Comparison of ENCODE assay signal across 4 cellular contexts in the genomic region with DNA sequence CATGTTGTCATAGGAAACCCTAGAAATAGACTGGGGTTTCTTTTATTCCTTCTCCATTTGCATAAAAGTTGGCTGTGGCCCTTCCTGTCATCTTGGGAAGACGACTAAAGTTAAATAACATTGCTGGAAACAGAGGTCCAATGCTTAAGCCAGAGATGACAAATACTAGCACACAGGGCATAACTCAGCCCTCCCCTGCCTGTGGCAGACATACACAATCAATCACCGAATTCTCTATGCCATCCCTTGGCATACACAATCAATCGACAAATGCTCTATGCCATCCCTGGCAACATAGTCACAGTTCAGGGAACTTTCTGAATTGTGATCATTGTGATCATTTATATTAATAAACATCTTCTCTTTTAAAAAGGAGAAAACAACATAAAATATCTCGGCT.
TF ChIP-seq lines count a peak whose summit lies in the region.

No MANE protein-coding gene starts in this region.

TF ChIP-seq in HCT116, 20 proteins besides CTCF, POLR2A, EP300 and RAD21:
- 0 out of 2 replicates have a peak, but pooled peaks have one; percentile 24 for TF ChIP-seq SRF (IDR thresholded peaks at IDR 0.05; ENCODE audit: low read depth)
- TF ChIP-seq SP1 (IDR thresholded peaks at IDR 0.05; ENCODE audit: low read depth) = no peak
TF ChIP-seq in HCT116: peak in this region for 1.

TF ChIP-seq in IMR-90, 13 proteins besides CTCF, POLR2A, EP300 and RAD21:
- TF ChIP-seq RCOR1 (IDR thresholded peaks at IDR 0.05; ENCODE audit: insufficient replicate concordance, low read length) (no peak), ELK1 (IDR thresholded peaks at IDR 0.05; ENCODE audit: borderline replicate concordance, low read depth, low read length) (no peak), MAZ (IDR thresholded peaks at IDR 0.05; ENCODE audit: borderline replicate concordance, low read depth, low read length) (no peak), SMC3 (IDR thresholded peaks at IDR 0.05; ENCODE audit: low read depth, low read length) (no peak), RFX5 (IDR thresholded peaks at IDR 0.05; ENCODE audit: low read depth, low read length) (no peak), BHLHE40 (IDR thresholded peaks at IDR 0.05; ENCODE audit: low read depth, low read length) (no peak), MXI1 (IDR thresholded peaks at IDR 0.05; ENCODE audit: borderline replicate concordance, low read depth, low read length) (no peak)

TF ChIP-seq in K562, 482 proteins besides CTCF, POLR2A, EP300 and RAD21:
- TF ChIP-seq BRD9 (IDR thresholded peaks at IDR 0.05; ENCODE audit: low read depth, partially characterized antibody) = no peak
- TF ChIP-seq ZNF23 (CRISPR knock-in tag; IDR thresholded peaks at IDR 0.05) = peak; percentile 75; the same call in 1 of the 2 replicates
- TF ChIP-seq, protein P1, sequence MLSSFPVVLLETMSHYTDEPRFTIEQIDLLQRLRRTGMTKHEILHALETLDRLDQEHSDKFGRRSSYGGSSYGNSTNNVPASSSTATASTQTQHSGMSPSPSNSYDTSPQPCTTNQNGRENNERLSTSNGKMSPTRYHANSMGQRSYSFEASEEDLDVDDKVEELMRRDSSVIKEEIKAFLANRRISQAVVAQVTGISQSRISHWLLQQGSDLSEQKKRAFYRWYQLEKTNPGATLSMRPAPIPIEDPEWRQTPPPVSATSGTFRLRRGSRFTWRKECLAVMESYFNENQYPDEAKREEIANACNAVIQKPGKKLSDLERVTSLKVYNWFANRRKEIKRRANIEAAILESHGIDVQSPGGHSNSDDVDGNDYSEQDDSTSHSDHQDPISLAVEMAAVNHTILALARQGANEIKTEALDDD (IDR thresholded peaks at IDR 0.05) = no peak
- TF ChIP-seq, protein P2, sequence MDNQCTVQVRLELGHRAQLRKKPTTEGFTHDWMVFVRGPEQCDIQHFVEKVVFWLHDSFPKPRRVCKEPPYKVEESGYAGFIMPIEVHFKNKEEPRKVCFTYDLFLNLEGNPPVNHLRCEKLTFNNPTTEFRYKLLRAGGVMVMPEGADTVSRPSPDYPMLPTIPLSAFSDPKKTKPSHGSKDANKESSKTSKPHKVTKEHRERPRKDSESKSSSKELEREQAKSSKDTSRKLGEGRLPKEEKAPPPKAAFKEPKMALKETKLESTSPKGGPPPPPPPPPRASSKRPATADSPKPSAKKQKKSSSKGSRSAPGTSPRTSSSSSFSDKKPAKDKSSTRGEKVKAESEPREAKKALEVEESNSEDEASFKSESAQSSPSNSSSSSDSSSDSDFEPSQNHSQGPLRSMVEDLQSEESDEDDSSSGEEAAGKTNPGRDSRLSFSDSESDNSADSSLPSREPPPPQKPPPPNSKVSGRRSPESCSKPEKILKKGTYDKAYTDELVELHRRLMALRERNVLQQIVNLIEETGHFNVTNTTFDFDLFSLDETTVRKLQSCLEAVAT (IDR thresholded peaks at IDR 0.05) = peak in 1 of 2 experiments; percentile 90; a peak in 2 of 4 replicates
- no peak for TF ChIP-seq DNMT1 (IDR thresholded peaks at IDR 0.05)
- no peak for TF ChIP-seq COPS2 (conservative IDR thresholded peaks at IDR 0.05)
- TF ChIP-seq ZBTB17 (CRISPR knock-in tag; IDR thresholded peaks at IDR 0.05) = peak; percentile 90
- no peak for TF ChIP-seq ZBTB7A (IDR thresholded peaks at IDR 0.05; ENCODE audit: borderline replicate concordance, control insufficient read depth, low read depth, low read length)
- no peak for TF ChIP-seq POLR2H (tag; IDR thresholded peaks at IDR 0.05; ENCODE audit: low read depth)
- TF ChIP-seq, protein P3, sequence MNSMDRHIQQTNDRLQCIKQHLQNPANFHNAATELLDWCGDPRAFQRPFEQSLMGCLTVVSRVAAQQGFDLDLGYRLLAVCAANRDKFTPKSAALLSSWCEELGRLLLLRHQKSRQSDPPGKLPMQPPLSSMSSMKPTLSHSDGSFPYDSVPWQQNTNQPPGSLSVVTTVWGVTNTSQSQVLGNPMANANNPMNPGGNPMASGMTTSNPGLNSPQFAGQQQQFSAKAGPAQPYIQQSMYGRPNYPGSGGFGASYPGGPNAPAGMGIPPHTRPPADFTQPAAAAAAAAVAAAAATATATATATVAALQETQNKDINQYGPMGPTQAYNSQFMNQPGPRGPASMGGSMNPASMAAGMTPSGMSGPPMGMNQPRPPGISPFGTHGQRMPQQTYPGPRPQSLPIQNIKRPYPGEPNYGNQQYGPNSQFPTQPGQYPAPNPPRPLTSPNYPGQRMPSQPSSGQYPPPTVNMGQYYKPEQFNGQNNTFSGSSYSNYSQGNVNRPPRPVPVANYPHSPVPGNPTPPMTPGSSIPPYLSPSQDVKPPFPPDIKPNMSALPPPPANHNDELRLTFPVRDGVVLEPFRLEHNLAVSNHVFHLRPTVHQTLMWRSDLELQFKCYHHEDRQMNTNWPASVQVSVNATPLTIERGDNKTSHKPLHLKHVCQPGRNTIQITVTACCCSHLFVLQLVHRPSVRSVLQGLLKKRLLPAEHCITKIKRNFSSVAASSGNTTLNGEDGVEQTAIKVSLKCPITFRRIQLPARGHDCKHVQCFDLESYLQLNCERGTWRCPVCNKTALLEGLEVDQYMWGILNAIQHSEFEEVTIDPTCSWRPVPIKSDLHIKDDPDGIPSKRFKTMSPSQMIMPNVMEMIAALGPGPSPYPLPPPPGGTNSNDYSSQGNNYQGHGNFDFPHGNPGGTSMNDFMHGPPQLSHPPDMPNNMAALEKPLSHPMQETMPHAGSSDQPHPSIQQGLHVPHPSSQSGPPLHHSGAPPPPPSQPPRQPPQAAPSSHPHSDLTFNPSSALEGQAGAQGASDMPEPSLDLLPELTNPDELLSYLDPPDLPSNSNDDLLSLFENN (IDR thresholded peaks at IDR 0.05; ENCODE audit: low read depth in 2 of 2, low read length in 2 of 2) = peak in 1 of 2 experiments; percentile 56; a peak in 1 of 4 replicates

TF ChIP-seq in H1, 55 proteins besides CTCF, POLR2A, EP300 and RAD21:
- TF ChIP-seq, protein P4, sequence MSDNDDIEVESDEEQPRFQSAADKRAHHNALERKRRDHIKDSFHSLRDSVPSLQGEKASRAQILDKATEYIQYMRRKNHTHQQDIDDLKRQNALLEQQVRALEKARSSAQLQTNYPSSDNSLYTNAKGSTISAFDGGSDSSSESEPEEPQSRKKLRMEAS (IDR thresholded peaks at IDR 0.05) = no peak
- 0 out of 2 replicates have a peak, but pooled peaks have one; percentile 22 for TF ChIP-seq SRF (IDR thresholded peaks at IDR 0.05; ENCODE audit: low read depth, low read length)
